ENCODE assay signal across 8 cellular contexts in the genomic region with DNA sequence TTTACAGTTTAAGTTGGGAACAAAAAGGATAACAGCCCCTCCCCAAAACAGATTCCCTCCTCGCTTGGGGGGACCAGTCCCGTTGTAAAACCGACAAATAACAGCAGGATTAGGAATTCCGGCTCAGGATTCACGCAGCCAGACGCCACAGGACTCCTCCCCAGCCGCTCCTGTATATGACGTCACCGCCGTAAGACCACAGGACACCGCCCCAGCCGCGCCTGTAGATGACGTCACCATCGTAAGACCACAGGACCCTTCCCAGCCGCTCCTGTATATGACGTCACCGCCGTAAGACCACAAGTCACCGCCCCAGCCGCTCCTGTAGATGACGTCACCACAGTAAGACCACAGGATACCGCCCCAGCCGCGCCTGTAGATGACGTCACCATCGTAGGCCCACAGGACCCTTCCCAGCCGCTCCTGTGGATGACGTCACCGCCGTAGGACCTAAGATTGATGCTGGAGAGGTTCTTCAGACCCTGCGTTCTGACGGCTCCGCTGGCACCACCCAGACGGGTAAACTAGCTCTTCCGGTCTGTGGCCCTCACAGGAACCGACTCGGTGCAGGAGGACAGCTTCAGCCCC. TPM values are rescaled to one million over a fixed set of nuclear protein-coding genes. Genes with fewer than 3 reads are reported as not detected.
DNase-seq lines count a peak whose midpoint lies in the region; ATAC-seq and TF ChIP-seq lines count a peak whose summit lies in the region.

No MANE protein-coding gene starts in this region.

- peak overlapping the region; percentile 59 for H3K9ac ChIP-seq in mucosa of stomach (ENCODE audit: low read length)

- H3K36me3 ChIP-seq in Caco-2 (ENCODE audit: control insufficient read depth, insufficient read depth, low read length): no peaks in the 10 kb centered on the region
- no peaks in the 10 kb centered on the region for H3K36me3 ChIP-seq in mucosa of stomach (ENCODE audit: control insufficient read depth, insufficient read depth, low read length)

- no peak for TF ChIP-seq CTCF in Caco-2 (IDR thresholded peaks at IDR 0.05; ENCODE audit: insufficient read depth in 1 of 2, low read depth in 1 of 2, low read length in 1 of 2, severe bottlenecking in 1 of 2, unreplicated experiment in 1 of 2)

- no peaks in the 10 kb centered on the region for H3K9me3 ChIP-seq in Caco-2
- H3K9me3 ChIP-seq in mucosa of stomach (ENCODE audit: control insufficient read depth, low read length): no peaks in the 10 kb centered on the region

- no peaks in the 10 kb centered on the region for H3K27me3 Mint-ChIP-seq in Caco-2 (ENCODE audit: insufficient read depth, unreplicated experiment)
- no peaks in the 10 kb centered on the region for H3K27me3 Mint-ChIP-seq in effector memory CD8-positive, alpha-beta T cell
- H3K27me3 Mint-ChIP-seq in stimulated activated naive CD8-positive, alpha-beta T cell treated with anti-CD3 and anti-CD28 coated beads, Interleukin-15, amount 100 ng/mL, for 72 hours: no peaks in the 10 kb centered on the region

- H3K4me1 ChIP-seq in Caco-2 (no peaks in the 10 kb centered on the region), mucosa of stomach (ENCODE audit: control insufficient read depth, insufficient read depth, low read length) (peaks cover 11% of the 10 kb centered on the region)

- intact Hi-C loops in Caco-2 (cut with micrococcal nuclease; ENCODE audit: unreplicated experiment): no loop called here

- H3K4me1 Mint-ChIP-seq in Caco-2 (ENCODE audit: low read depth, unreplicated experiment): peaks cover 12% of the 10 kb centered on the region
- peaks cover 25 to 28% of the 10 kb centered on the region in 2 donors for H3K4me1 Mint-ChIP-seq in effector memory CD8-positive, alpha-beta T cell (ENCODE audit: low read depth in 2 of 2)
- H3K4me1 Mint-ChIP-seq in stimulated activated naive CD8-positive, alpha-beta T cell treated with anti-CD3 and anti-CD28 coated beads, Interleukin-15, amount 100 ng/mL, for 72 hours: peaks cover 79% of the 10 kb centered on the region

- peaks cover 11% of the 10 kb centered on the region for H3K36me3 Mint-ChIP-seq in Caco-2 (ENCODE audit: insufficient read depth, unreplicated experiment)
- H3K36me3 Mint-ChIP-seq in effector memory CD8-positive, alpha-beta T cell (ENCODE audit: insufficient read depth): peaks cover 26% of the 10 kb centered on the region

- peak overlapping the region; percentile 97 for H3K27ac Mint-ChIP-seq in Caco-2 (ENCODE audit: unreplicated experiment)
- peak overlapping the region; percentile 98 to 100 for H3K27ac Mint-ChIP-seq in effector memory CD8-positive, alpha-beta T cell
- H3K27ac Mint-ChIP-seq in stimulated activated naive CD8-positive, alpha-beta T cell treated with anti-CD3 and anti-CD28 coated beads, Interleukin-15, amount 100 ng/mL, for 72 hours: peak overlapping the region; percentile 99 to 100

- no TSS peak for BruUV-seq in Caco-2 (replicated peaks; lab: Mats Ljungman, UMichigan)

- CTCF ChIA-PET in Caco-2 (lab: Charles Lee): interaction anchor here (0.7 kb wide), 1 partner anchor 488 kb away, joined by 3 read pairs; no protein-coding TSS in a partner anchor

- DNase-seq in Caco-2 (peak; percentile 83 to 97), NCI-H2029 (lab: John Stamatoyannopoulos, UW) (peak; percentile 96), dedifferentiated amniotic fluid mesenchymal stem cell (ENCODE audit: extremely low spot score) (no peak)
- peak; percentile 48 for DNase-seq in activated CD4-positive, CD25-positive, alpha-beta regulatory T cell treated with anti-CD3 and anti-CD28 coated beads, Interleukin-2, amount 50 U/mL, for 72 hours
- peak; percentile 43 to 58 (median 56) for DNase-seq in effector memory CD8-positive, alpha-beta T cell
- DNase-seq in stimulated activated naive CD8-positive, alpha-beta T cell treated with anti-CD3 and anti-CD28 coated beads, Interleukin-15, amount 100 ng/mL, for 72 hours: peak; percentile 48 to 68

- ATAC-seq in effector memory CD8-positive, alpha-beta T cell (replicated peaks): peak; percentile 64
- ATAC-seq in stimulated activated naive CD8-positive, alpha-beta T cell treated with anti-CD3 and anti-CD28 coated beads, Interleukin-15, amount 100 ng/mL, for 72 hours: peak; percentile 26
- no peak for ATAC-seq in HG02970 (IDR thresholded peaks at IDR 0.05; ENCODE audit: low FRiP score, unreplicated experiment)

- no peaks in the 10 kb centered on the region for H3K27me3 ChIP-seq in Caco-2 (replicated peaks; ENCODE audit: control insufficient read depth, insufficient read depth, low read length)
- peaks cover 23% of the 10 kb centered on the region for H3K27me3 ChIP-seq in mucosa of stomach (ENCODE audit: control insufficient read depth, insufficient read depth, low read length)

- POLR2A ChIA-PET in Caco-2 (lab: Charles Lee): no interaction called here

- H3K4me3 Mint-ChIP-seq in Caco-2 (ENCODE audit: unreplicated experiment): peak overlapping the region; percentile 83
- H3K4me3 Mint-ChIP-seq in effector memory CD8-positive, alpha-beta T cell: peak overlapping the region; percentile 95 to 96
- peak overlapping the region; percentile 98 to 100 for H3K4me3 Mint-ChIP-seq in stimulated activated naive CD8-positive, alpha-beta T cell treated with anti-CD3 and anti-CD28 coated beads, Interleukin-15, amount 100 ng/mL, for 72 hours

- H3K4me3 ChIP-seq in Caco-2 (ENCODE audit: low read depth, low read length) (peak overlapping the region; percentile 55), mucosa of stomach (ENCODE audit: low read length) (peak overlapping the region; percentile 14)

- no peaks in the 10 kb centered on the region for H3K9me3 Mint-ChIP-seq in Caco-2 (ENCODE audit: unreplicated experiment)
- no peaks in the 10 kb centered on the region for H3K9me3 Mint-ChIP-seq in effector memory CD8-positive, alpha-beta T cell
- no peaks in the 10 kb centered on the region for H3K9me3 Mint-ChIP-seq in stimulated activated naive CD8-positive, alpha-beta T cell treated with anti-CD3 and anti-CD28 coated beads, Interleukin-15, amount 100 ng/mL, for 72 hours

RNA-seq across cellular contexts. Expression of gene FBRSL1, which starts 44.0 kb away (rescaled TPM):
- total RNA-seq in Caco-2 (2022): 90.3 and 96.1 TPM in 2 replicates
